Comparison of ENCODE assay signal across 1 cellular context in genomic region chr11:34929794-34930763, GRCh38.
TF ChIP-seq lines count a peak whose summit lies in the region.

No MANE protein-coding gene starts in this region.

TF ChIP-seq in HepG2, 621 proteins besides CTCF, POLR2A, EP300 and RAD21 (continued from another document and continues in another):
- no peak for TF ChIP-seq PREB (CRISPR knock-in tag; IDR thresholded peaks at IDR 0.05)
- 0 out of 2 replicates have a peak, but pooled peaks have one; percentile 73 for TF ChIP-seq NFATC3 (CRISPR knock-in tag; IDR thresholded peaks at IDR 0.05)
- TF ChIP-seq TCF7 (IDR thresholded peaks at IDR 0.05; ENCODE audit: low read depth) = peak; percentile 86
- TF ChIP-seq POGZ (CRISPR knock-in tag; IDR thresholded peaks at IDR 0.05) = peak; percentile 98
- 0 out of 2 replicates have a peak, but pooled peaks have one; percentile 12 for TF ChIP-seq SOX13 (IDR thresholded peaks at IDR 0.05)
- TF ChIP-seq SOX13 (CRISPR knock-in tag; conservative IDR thresholded peaks at IDR 0.05 in 1 of 2, IDR thresholded peaks at IDR 0.05 in 1 of 2) = peak in 1 of 2 experiments; percentile 88; a peak in 2 of 4 replicates
- no peak for TF ChIP-seq FOXO4 (CRISPR knock-in tag; conservative IDR thresholded peaks at IDR 0.05)
- TF ChIP-seq ZNF552 (CRISPR knock-in tag; IDR thresholded peaks at IDR 0.05; ENCODE audit: borderline replicate concordance) = no peak
- peak; percentile 83; the same call in 1 of the 2 replicates for TF ChIP-seq YEATS2 (CRISPR knock-in tag; IDR thresholded peaks at IDR 0.05; ENCODE audit: borderline replicate concordance)
- TF ChIP-seq SSRP1 (CRISPR knock-in tag; IDR thresholded peaks at IDR 0.05) = no peak
- TF ChIP-seq, protein P1, sequence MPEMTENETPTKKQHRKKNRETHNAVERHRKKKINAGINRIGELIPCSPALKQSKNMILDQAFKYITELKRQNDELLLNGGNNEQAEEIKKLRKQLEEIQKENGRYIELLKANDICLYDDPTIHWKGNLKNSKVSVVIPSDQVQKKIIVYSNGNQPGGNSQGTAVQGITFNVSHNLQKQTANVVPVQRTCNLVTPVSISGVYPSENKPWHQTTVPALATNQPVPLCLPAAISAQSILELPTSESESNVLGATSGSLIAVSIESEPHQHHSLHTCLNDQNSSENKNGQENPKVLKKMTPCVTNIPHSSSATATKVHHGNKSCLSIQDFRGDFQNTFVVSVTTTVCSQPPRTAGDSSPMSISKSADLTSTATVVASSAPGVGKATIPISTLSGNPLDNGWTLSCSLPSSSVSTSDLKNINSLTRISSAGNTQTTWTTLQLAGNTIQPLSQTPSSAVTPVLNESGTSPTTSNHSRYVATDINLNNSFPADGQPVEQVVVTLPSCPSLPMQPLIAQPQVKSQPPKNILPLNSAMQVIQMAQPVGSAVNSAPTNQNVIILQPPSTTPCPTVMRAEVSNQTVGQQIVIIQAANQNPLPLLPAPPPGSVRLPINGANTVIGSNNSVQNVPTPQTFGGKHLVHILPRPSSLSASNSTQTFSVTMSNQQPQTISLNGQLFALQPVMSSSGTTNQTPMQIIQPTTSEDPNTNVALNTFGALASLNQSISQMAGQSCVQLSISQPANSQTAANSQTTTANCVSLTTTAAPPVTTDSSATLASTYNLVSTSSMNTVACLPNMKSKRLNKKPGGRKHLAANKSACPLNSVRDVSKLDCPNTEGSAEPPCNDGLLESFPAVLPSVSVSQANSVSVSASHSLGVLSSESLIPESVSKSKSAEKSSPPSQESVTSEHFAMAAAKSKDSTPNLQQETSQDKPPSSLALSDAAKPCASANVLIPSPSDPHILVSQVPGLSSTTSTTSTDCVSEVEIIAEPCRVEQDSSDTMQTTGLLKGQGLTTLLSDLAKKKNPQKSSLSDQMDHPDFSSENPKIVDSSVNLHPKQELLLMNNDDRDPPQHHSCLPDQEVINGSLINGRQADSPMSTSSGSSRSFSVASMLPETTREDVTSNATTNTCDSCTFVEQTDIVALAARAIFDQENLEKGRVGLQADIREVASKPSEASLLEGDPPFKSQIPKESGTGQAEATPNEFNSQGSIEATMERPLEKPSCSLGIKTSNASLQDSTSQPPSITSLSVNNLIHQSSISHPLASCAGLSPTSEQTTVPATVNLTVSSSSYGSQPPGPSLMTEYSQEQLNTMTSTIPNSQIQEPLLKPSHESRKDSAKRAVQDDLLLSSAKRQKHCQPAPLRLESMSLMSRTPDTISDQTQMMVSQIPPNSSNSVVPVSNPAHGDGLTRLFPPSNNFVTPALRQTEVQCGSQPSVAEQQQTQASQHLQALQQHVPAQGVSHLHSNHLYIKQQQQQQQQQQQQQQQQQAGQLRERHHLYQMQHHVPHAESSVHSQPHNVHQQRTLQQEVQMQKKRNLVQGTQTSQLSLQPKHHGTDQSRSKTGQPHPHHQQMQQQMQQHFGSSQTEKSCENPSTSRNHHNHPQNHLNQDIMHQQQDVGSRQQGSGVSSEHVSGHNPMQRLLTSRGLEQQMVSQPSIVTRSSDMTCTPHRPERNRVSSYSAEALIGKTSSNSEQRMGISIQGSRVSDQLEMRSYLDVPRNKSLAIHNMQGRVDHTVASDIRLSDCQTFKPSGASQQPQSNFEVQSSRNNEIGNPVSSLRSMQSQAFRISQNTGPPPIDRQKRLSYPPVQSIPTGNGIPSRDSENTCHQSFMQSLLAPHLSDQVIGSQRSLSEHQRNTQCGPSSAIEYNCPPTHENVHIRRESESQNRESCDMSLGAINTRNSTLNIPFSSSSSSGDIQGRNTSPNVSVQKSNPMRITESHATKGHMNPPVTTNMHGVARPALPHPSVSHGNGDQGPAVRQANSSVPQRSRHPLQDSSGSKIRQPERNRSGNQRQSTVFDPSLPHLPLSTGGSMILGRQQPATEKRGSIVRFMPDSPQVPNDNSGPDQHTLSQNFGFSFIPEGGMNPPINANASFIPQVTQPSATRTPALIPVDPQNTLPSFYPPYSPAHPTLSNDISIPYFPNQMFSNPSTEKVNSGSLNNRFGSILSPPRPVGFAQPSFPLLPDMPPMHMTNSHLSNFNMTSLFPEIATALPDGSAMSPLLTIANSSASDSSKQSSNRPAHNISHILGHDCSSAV (CRISPR knock-in tag; IDR thresholded peaks at IDR 0.05; ENCODE audit: borderline replicate concordance) = no peak
- no peak for TF ChIP-seq ZSCAN30 (CRISPR knock-in tag; IDR thresholded peaks at IDR 0.05)
- TF ChIP-seq ZNF543 (CRISPR knock-in tag; IDR thresholded peaks at IDR 0.05) = peak; percentile 100
- 0 out of 2 replicates have a peak, but pooled peaks have one; percentile 47 for TF ChIP-seq AHR (CRISPR knock-in tag; IDR thresholded peaks at IDR 0.05)
- peak; percentile 79 for TF ChIP-seq ZFY (CRISPR knock-in tag; IDR thresholded peaks at IDR 0.05)
- TF ChIP-seq, protein P2, sequence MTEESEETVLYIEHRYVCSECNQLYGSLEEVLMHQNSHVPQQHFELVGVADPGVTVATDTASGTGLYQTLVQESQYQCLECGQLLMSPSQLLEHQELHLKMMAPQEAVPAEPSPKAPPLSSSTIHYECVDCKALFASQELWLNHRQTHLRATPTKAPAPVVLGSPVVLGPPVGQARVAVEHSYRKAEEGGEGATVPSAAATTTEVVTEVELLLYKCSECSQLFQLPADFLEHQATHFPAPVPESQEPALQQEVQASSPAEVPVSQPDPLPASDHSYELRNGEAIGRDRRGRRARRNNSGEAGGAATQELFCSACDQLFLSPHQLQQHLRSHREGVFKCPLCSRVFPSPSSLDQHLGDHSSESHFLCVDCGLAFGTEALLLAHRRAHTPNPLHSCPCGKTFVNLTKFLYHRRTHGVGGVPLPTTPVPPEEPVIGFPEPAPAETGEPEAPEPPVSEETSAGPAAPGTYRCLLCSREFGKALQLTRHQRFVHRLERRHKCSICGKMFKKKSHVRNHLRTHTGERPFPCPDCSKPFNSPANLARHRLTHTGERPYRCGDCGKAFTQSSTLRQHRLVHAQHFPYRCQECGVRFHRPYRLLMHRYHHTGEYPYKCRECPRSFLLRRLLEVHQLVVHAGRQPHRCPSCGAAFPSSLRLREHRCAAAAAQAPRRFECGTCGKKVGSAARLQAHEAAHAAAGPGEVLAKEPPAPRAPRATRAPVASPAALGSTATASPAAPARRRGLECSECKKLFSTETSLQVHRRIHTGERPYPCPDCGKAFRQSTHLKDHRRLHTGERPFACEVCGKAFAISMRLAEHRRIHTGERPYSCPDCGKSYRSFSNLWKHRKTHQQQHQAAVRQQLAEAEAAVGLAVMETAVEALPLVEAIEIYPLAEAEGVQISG (CRISPR knock-in tag; IDR thresholded peaks at IDR 0.05) = peak; percentile 89
- TF ChIP-seq ZIK1 (CRISPR knock-in tag; IDR thresholded peaks at IDR 0.05; ENCODE audit: borderline replicate concordance, low read depth) = peak; percentile 38; the same call in 1 of the 2 replicates
- TF ChIP-seq ARHGAP35 (CRISPR knock-in tag; IDR thresholded peaks at IDR 0.05; ENCODE audit: borderline replicate concordance) = no peak
- peak; percentile 30; the same call in 1 of the 2 replicates for TF ChIP-seq SATB2 (CRISPR knock-in tag; IDR thresholded peaks at IDR 0.05)
- TF ChIP-seq ZNF232 (CRISPR knock-in tag; IDR thresholded peaks at IDR 0.05; ENCODE audit: borderline replicate concordance) = peak; percentile 90; the same call in 1 of the 2 replicates
- no peak for TF ChIP-seq ZNF83 (CRISPR knock-in tag; IDR thresholded peaks at IDR 0.05; ENCODE audit: borderline replicate concordance)
- TF ChIP-seq FOSL2 (CRISPR knock-in tag; IDR thresholded peaks at IDR 0.05) = peak; percentile 83
- peak; percentile 72 for TF ChIP-seq ZNF12 (CRISPR knock-in tag; IDR thresholded peaks at IDR 0.05)
- no peak for TF ChIP-seq ZNF383 (CRISPR knock-in tag; IDR thresholded peaks at IDR 0.05; ENCODE audit: borderline replicate concordance)
- TF ChIP-seq SRSF9 (IDR thresholded peaks at IDR 0.05; ENCODE audit: borderline replicate concordance, insufficient read depth, low read depth, low read length, poor library complexity, severe bottlenecking) = no peak
- TF ChIP-seq, protein P3, sequence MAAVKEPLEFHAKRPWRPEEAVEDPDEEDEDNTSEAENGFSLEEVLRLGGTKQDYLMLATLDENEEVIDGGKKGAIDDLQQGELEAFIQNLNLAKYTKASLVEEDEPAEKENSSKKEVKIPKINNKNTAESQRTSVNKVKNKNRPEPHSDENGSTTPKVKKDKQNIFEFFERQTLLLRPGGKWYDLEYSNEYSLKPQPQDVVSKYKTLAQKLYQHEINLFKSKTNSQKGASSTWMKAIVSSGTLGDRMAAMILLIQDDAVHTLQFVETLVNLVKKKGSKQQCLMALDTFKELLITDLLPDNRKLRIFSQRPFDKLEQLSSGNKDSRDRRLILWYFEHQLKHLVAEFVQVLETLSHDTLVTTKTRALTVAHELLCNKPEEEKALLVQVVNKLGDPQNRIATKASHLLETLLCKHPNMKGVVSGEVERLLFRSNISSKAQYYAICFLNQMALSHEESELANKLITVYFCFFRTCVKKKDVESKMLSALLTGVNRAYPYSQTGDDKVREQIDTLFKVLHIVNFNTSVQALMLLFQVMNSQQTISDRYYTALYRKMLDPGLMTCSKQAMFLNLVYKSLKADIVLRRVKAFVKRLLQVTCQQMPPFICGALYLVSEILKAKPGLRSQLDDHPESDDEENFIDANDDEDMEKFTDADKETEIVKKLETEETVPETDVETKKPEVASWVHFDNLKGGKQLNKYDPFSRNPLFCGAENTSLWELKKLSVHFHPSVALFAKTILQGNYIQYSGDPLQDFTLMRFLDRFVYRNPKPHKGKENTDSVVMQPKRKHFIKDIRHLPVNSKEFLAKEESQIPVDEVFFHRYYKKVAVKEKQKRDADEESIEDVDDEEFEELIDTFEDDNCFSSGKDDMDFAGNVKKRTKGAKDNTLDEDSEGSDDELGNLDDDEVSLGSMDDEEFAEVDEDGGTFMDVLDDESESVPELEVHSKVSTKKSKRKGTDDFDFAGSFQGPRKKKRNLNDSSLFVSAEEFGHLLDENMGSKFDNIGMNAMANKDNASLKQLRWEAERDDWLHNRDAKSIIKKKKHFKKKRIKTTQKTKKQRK (IDR thresholded peaks at IDR 0.05; ENCODE audit: low read length) = no peak
- TF ChIP-seq SMAD9 (CRISPR knock-in tag; IDR thresholded peaks at IDR 0.05) = no peak; the same call in 1 of the 2 replicates
- peak; percentile 89 for TF ChIP-seq ZNF350 (CRISPR knock-in tag; IDR thresholded peaks at IDR 0.05; ENCODE audit: borderline replicate concordance, low read depth)
- peak; percentile 91 for TF ChIP-seq IRF2 (CRISPR knock-in tag; IDR thresholded peaks at IDR 0.05)
- peak; percentile 98 for TF ChIP-seq MXD4 (CRISPR knock-in tag; IDR thresholded peaks at IDR 0.05)
- no peak for TF ChIP-seq MAZ (IDR thresholded peaks at IDR 0.05; ENCODE audit: borderline replicate concordance, low read depth, low read length)
- TF ChIP-seq MAZ (CRISPR knock-in tag; IDR thresholded peaks at IDR 0.05; ENCODE audit: low read depth) = peak; percentile 58; the same call in 1 of the 2 replicates
- no peak for TF ChIP-seq ZNF782 (CRISPR knock-in tag; IDR thresholded peaks at IDR 0.05; ENCODE audit: borderline replicate concordance)
- TF ChIP-seq ATRX (CRISPR knock-in tag; IDR thresholded peaks at IDR 0.05; ENCODE audit: borderline replicate concordance) = no peak
- no peak; the same call in 1 of the 2 replicates for TF ChIP-seq PRMT3 (CRISPR knock-in tag; IDR thresholded peaks at IDR 0.05; ENCODE audit: borderline replicate concordance, low read depth)
- TF ChIP-seq MLLT10 (CRISPR knock-in tag; IDR thresholded peaks at IDR 0.05) = no peak
- no peak for TF ChIP-seq ZFP36 (IDR thresholded peaks at IDR 0.05; ENCODE audit: borderline replicate concordance, low read depth, low read length, partially characterized antibody)
- TF ChIP-seq, protein P4, sequence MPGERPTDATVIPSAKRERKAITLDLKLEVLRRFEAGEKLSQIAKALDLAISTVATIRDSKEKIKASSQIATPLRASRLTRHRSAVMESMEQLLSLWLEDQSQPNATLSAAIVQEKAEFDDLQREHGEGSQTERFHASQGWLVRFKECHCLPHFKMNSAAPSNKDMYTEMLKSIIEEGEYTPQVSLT (CRISPR knock-in tag; IDR thresholded peaks at IDR 0.05; ENCODE audit: borderline replicate concordance, low read depth) = no peak
- TF ChIP-seq NRL (CRISPR knock-in tag; IDR thresholded peaks at IDR 0.05; ENCODE audit: borderline replicate concordance) = no peak
- no peak for TF ChIP-seq PRPF4 (IDR thresholded peaks at IDR 0.05; ENCODE audit: low read depth, low read length, poor library complexity, severe bottlenecking)
- TF ChIP-seq TRIM22 (IDR thresholded peaks at IDR 0.05) = no peak
- no peak for TF ChIP-seq ZNF274 (CRISPR knock-in tag; IDR thresholded peaks at IDR 0.05)
- peak; percentile 80; the same call in 1 of the 2 replicates for TF ChIP-seq SIN3A (IDR thresholded peaks at IDR 0.05; ENCODE audit: borderline replicate concordance, low read depth, low read length)
- TF ChIP-seq SP2 (CRISPR knock-in tag; IDR thresholded peaks at IDR 0.05) = no peak
- no peak for TF ChIP-seq SP4 (CRISPR knock-in tag; IDR thresholded peaks at IDR 0.05)
- peak; percentile 86 for TF ChIP-seq PHF21A (CRISPR knock-in tag; IDR thresholded peaks at IDR 0.05)
